ENCODE assay signal across 26 cellular contexts in the genomic region with DNA sequence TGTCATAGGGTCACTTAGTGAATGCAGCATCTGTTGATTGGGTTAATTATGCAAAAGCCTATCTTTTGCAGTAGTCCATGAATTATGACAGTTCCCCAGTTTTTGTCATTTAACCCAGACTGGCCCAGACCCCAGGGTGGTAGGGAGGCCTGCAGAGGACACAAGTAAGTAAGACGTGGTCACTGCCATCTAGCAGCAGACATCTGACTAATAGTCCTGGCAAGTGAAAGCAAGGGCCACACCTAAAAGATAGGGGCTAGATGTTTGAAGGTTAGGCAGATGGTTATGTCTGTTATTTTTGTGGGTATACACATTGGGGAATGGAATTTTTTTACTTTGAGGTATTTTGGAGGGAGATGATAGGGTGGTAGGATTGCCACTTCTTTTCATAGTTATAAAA. TPM values are rescaled to one million over a fixed set of nuclear protein-coding genes. Genes with fewer than 3 reads are reported as not detected.
A peak's percentile ranks its signal among the peaks of the same experiment; 100 is the strongest.
DNase-seq lines count a peak whose midpoint lies in the region; ATAC-seq and TF ChIP-seq lines count a peak whose summit lies in the region.
"Had no signal": no experiment of that assay in that cellular context is flagged by ENCODE, and none has a peak within 500 bp of the region (broad histone marks: within the 10 kb centered on the region; RNA-seq: fewer than 3 reads in every experiment).

No MANE protein-coding gene starts in this region.

- no peaks in the 10 kb centered on the region for H4K20me1 ChIP-seq in Karpas-422 (ENCODE audit: insufficient read depth, low read depth, low read length)

- H3K27ac Mint-ChIP-seq in T-helper 2 cell treated with Interferon-gamma antibody and Interleukin-4, amounts not matched to agents 5 μg/mL and 100 μg/mL, for 36 hours, result peak overlapping the region; percentile 64
- H3K27ac Mint-ChIP-seq in activated T-helper 1 cell treated with anti-CD3 and anti-CD28 coated beads, Interleukin-12 subunit alpha, Interleukin-12 subunit beta, Interleukin-2, Interleukin-4 antibody, amounts not matched to agents 30 ng/mL and 10 ng/mL and 1 ng/mL, durations not matched to agents 14 hours and 24 hours and 36 hours, result peak overlapping the region; percentile 32
- peak overlapping the region in 6 of 10 donors; percentile 1 to 73 (median 39) for H3K27ac Mint-ChIP-seq in naive thymus-derived CD8-positive, alpha-beta T cell
- H3K27ac Mint-ChIP-seq: progenitor cell of endocrine pancreas had no signal

- POLR2A ChIA-PET in naive thymus-derived CD8-positive, alpha-beta T cell (lab: Charles Lee), result no interaction called here

- intact Hi-C loops in activated T-helper 1 cell treated with anti-CD3 and anti-CD28 coated beads, Interleukin-12 subunit alpha, Interleukin-12 subunit beta, Interleukin-2, Interleukin-4 antibody, amounts not matched to agents 30 ng/mL and 10 ng/mL and 1 ng/mL, durations not matched to agents 14 hours and 24 hours and 36 hours (cut with micrococcal nuclease), result no loop called here
- intact Hi-C loops in dorsolateral prefrontal cortex (cut with DNase I), result no loop called here

- H3K27ac ChIP-seq in Karpas-422 (ENCODE audit: low read length), result peak overlapping the region; percentile 93
- no peak overlapping the region for H3K27ac ChIP-seq in dorsolateral prefrontal cortex
- H3K27ac ChIP-seq: heart right ventricle, RWPE1, SK-N-MC had no signal

- H3K4me3 Mint-ChIP-seq in T-helper 2 cell treated with Interferon-gamma antibody and Interleukin-4, amounts not matched to agents 5 μg/mL and 100 μg/mL, for 36 hours, result no peak overlapping the region
- H3K4me3 Mint-ChIP-seq in activated T-helper 1 cell treated with anti-CD3 and anti-CD28 coated beads, Interleukin-12 subunit alpha, Interleukin-12 subunit beta, Interleukin-2, Interleukin-4 antibody, amounts not matched to agents 30 ng/mL and 10 ng/mL and 1 ng/mL, durations not matched to agents 14 hours and 24 hours and 36 hours, result no peak overlapping the region
- H3K4me3 Mint-ChIP-seq in naive thymus-derived CD8-positive, alpha-beta T cell, result no peak overlapping the region
- H3K4me3 Mint-ChIP-seq: activated naive CD4-positive, alpha-beta T cell treated with anti-CD3 and anti-CD28 coated beads, Interleukin-2, amount 50 U/mL, for 24 hours; central memory CD8-positive, alpha-beta T cell had no signal

- no peak for TF ChIP-seq CTCF in dorsolateral prefrontal cortex (IDR thresholded peaks at IDR 0.05 in 54 of 56, conservative IDR thresholded peaks at IDR 0.05 in 2 of 56; ENCODE audit: low read depth in 1 of 56, partially characterized antibody in 56 of 56)

- H3K79me2 ChIP-seq in Karpas-422 (ENCODE audit: low read length), result peaks cover 32% of the 10 kb centered on the region

- H2AFZ ChIP-seq in Karpas-422 (ENCODE audit: low read length), result no peak overlapping the region

- H3K4me2 ChIP-seq in Karpas-422 (ENCODE audit: low read depth, low read length, poor library complexity, severe bottlenecking), result no peak overlapping the region

- H3K9me3 ChIP-seq in Karpas-422 (ENCODE audit: low read length), result no peaks in the 10 kb centered on the region
- H3K9me3 ChIP-seq: heart right ventricle had no signal

- peaks cover 72% of the 10 kb centered on the region for H3K36me3 Mint-ChIP-seq in T-helper 2 cell treated with Interferon-gamma antibody and Interleukin-4, amounts not matched to agents 5 μg/mL and 100 μg/mL, for 36 hours (ENCODE audit: low read depth)
- H3K36me3 Mint-ChIP-seq in activated T-helper 1 cell treated with anti-CD3 and anti-CD28 coated beads, Interleukin-12 subunit alpha, Interleukin-12 subunit beta, Interleukin-2, Interleukin-4 antibody, amounts not matched to agents 30 ng/mL and 10 ng/mL and 1 ng/mL, durations not matched to agents 14 hours and 24 hours and 36 hours (ENCODE audit: low read depth), result peaks cover 58% of the 10 kb centered on the region
- H3K36me3 Mint-ChIP-seq in naive thymus-derived CD8-positive, alpha-beta T cell, result peaks cover 13 to 87% (median 43%) of the 10 kb centered on the region in 3 donors

- H3K4me3 ChIP-seq in Karpas-422 (ENCODE audit: low read length) (no peak overlapping the region), dorsolateral prefrontal cortex (no peak overlapping the region)
- H3K4me3 ChIP-seq: heart right ventricle, SK-N-MC had no signal

- H3K4me1 Mint-ChIP-seq in T-helper 2 cell treated with Interferon-gamma antibody and Interleukin-4, amounts not matched to agents 5 μg/mL and 100 μg/mL, for 36 hours (ENCODE audit: low read depth), result peaks cover 36% of the 10 kb centered on the region
- H3K4me1 Mint-ChIP-seq in activated T-helper 1 cell treated with anti-CD3 and anti-CD28 coated beads, Interleukin-12 subunit alpha, Interleukin-12 subunit beta, Interleukin-2, Interleukin-4 antibody, amounts not matched to agents 30 ng/mL and 10 ng/mL and 1 ng/mL, durations not matched to agents 14 hours and 24 hours and 36 hours (ENCODE audit: low read depth), result peaks cover 52% of the 10 kb centered on the region
- H3K4me1 Mint-ChIP-seq in naive thymus-derived CD8-positive, alpha-beta T cell, result peaks cover 20 to 41% (median 30%) of the 10 kb centered on the region in 4 donors

- no peak for DNase-seq in T-helper 2 cell treated with Interferon-gamma antibody and Interleukin-4, amounts not matched to agents 5 μg/mL and 100 μg/mL, for 36 hours (ENCODE audit: low spot score)
- DNase-seq in T-helper 2 cell (no peak), Karpas-422 (no peak), dorsolateral prefrontal cortex (no peak), SK-N-DZ (ENCODE audit: low spot score) (no peak)
- DNase-seq in activated T-helper 1 cell treated with anti-CD3 and anti-CD28 coated beads, Interleukin-12 subunit alpha, Interleukin-12 subunit beta, Interleukin-2, Interleukin-4 antibody, amounts not matched to agents 30 ng/mL and 10 ng/mL and 1 ng/mL, durations not matched to agents 14 hours and 24 hours and 36 hours (ENCODE audit: low spot score), result no peak
- no peak for DNase-seq in naive thymus-derived CD8-positive, alpha-beta T cell
- DNase-seq: 8988T; activated CD8-positive, alpha-beta memory T cell treated with anti-CD3 and anti-CD28 coated beads for 24 hours; AML-193; DMS153; foreskin fibroblast; heart right ventricle; left cardiac atrium; mammary epithelial cell; NCI-H1694; NCI-H526; T1000 had no signal

- H3K27me3 Mint-ChIP-seq in T-helper 2 cell treated with Interferon-gamma antibody and Interleukin-4, amounts not matched to agents 5 μg/mL and 100 μg/mL, for 36 hours (ENCODE audit: low read depth), result no peaks in the 10 kb centered on the region
- no peaks in the 10 kb centered on the region for H3K27me3 Mint-ChIP-seq in activated T-helper 1 cell treated with anti-CD3 and anti-CD28 coated beads, Interleukin-12 subunit alpha, Interleukin-12 subunit beta, Interleukin-2, Interleukin-4 antibody, amounts not matched to agents 30 ng/mL and 10 ng/mL and 1 ng/mL, durations not matched to agents 14 hours and 24 hours and 36 hours (ENCODE audit: insufficient read depth)
- H3K27me3 Mint-ChIP-seq in naive thymus-derived CD8-positive, alpha-beta T cell, result no peaks in the 10 kb centered on the region
- H3K27me3 Mint-ChIP-seq: activated naive CD4-positive, alpha-beta T cell treated with anti-CD3 and anti-CD28 coated beads, Interleukin-2, amount 50 U/mL, for 24 hours; central memory CD8-positive, alpha-beta T cell; progenitor cell of endocrine pancreas had no signal

- H3K9me2 ChIP-seq in Karpas-422 (replicated peaks; ENCODE audit: insufficient read depth, low read length), result no peaks in the 10 kb centered on the region

- H3K4me1 ChIP-seq in Karpas-422 (ENCODE audit: low read length), result peaks cover 84% of the 10 kb centered on the region

- ATAC-seq in naive thymus-derived CD8-positive, alpha-beta T cell, result no peak
- no peak for ATAC-seq in GM18867 (IDR thresholded peaks at IDR 0.05; ENCODE audit: unreplicated experiment)
- ATAC-seq: activated CD4-positive, CD25-positive, alpha-beta regulatory T cell treated with anti-CD3 and anti-CD28 coated beads, Interleukin-2, amount 50 U/mL, for 24 hours; heart right ventricle; left cardiac atrium; sciatic nerve had no signal

- H3K36me3 ChIP-seq in Karpas-422 (ENCODE audit: insufficient read depth, low read length), result peaks cover 77% of the 10 kb centered on the region

- H3K27me3 ChIP-seq in Karpas-422 (ENCODE audit: low read length) (no peaks in the 10 kb centered on the region), dorsolateral prefrontal cortex (no peaks in the 10 kb centered on the region)
- H3K27me3 ChIP-seq: heart right ventricle had no signal

- no peak overlapping the region for H3K9ac ChIP-seq in Karpas-422 (ENCODE audit: low read length)

- H3K9me3 Mint-ChIP-seq in T-helper 2 cell treated with Interferon-gamma antibody and Interleukin-4, amounts not matched to agents 5 μg/mL and 100 μg/mL, for 36 hours, result no peaks in the 10 kb centered on the region
- H3K9me3 Mint-ChIP-seq in activated T-helper 1 cell treated with anti-CD3 and anti-CD28 coated beads, Interleukin-12 subunit alpha, Interleukin-12 subunit beta, Interleukin-2, Interleukin-4 antibody, amounts not matched to agents 30 ng/mL and 10 ng/mL and 1 ng/mL, durations not matched to agents 14 hours and 24 hours and 36 hours, result no peaks in the 10 kb centered on the region
- no peaks in the 10 kb centered on the region for H3K9me3 Mint-ChIP-seq in naive thymus-derived CD8-positive, alpha-beta T cell
- H3K9me3 Mint-ChIP-seq: activated naive CD4-positive, alpha-beta T cell treated with anti-CD3 and anti-CD28 coated beads, Interleukin-2, amount 50 U/mL, for 24 hours; central memory CD8-positive, alpha-beta T cell had no signal

RNA-seq across cellular contexts. Expression of a gene that starts 48.0 kb away (rescaled TPM):
- 17.4 and 49.5 TPM in 2 replicates for total RNA-seq in Karpas-422 (2014; rRNA removed; shearing (Covaris generic); ENCODE audit: low replicate concordance)
- total RNA-seq in activated T-helper 1 cell treated with anti-CD3 and anti-CD28 coated beads, Interleukin-12 subunit alpha, Interleukin-12 subunit beta, Interleukin-2, Interleukin-4 antibody, amounts not matched to agents 30 ng/mL and 10 ng/mL and 1 ng/mL, durations not matched to agents 14 hours and 24 hours and 36 hours, result 64.8 and 69.3 TPM in 2 replicates
- 10 to 100 TPM; 49.6 to 62.3 TPM for total RNA-seq in naive thymus-derived CD8-positive, alpha-beta T cell
- 10 to 100 TPM; 34.6 to 37.2 (median 36.8) TPM for polyA plus RNA-seq in naive thymus-derived CD8-positive, alpha-beta T cell
- total RNA-seq in dorsolateral prefrontal cortex, result 100 to 1,000 TPM in 55 of 120 experiments, 10 to 100 TPM in 65; 57.6 to 139 (median 99.3) TPM
- polyA plus RNA-seq in SK-N-DZ (2014; cell fraction: cytosol; rRNA removed), result 22.6 and 25.7 TPM in 2 replicates
- polyA plus RNA-seq in SK-N-DZ (2014; cell fraction: nucleus; rRNA removed), result 15.6 and 23.5 TPM in 2 replicates
